ENCODE assay signal across 10 cellular contexts in the genomic region with DNA sequence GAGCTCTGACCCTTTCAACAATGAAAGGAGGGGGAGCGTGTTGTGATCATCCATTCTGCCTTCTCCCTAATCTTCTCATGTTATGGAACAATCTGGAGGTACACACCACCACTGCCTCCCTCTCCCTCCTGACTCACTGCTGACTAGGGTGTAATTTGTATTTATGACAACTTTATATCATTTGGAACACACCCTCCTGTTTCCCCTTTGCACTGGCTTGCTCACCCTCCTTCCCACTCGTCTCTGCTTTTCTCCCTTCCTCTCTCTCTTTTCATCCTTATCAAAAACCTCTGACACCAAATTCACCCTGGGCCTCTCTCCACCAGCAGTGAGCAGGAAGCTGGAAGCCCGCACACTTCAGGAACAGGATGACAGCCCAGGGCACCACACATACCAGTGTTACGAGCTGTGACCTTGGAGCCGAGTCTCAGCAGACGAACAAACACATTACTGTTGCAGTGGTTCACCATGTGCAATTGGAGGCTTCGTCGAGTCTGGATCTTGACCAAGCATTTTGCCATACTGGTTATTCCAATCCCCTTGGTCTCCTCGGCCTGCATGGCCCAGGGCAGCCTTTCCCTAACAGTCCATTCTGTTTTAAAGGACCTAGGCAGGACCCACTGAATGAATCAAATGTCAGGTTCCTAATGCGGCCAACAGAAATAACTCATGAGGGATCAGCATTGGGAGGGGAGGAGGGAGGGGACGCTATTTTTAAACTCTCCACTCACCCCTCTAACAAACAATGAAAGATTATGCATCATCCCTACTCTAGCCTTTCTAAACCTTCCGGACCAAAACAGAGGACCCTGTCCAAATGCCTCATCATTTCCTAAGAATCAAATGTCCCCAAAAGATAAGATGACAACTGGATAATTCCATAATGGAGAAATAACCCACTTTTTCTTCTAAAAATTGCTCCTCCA.
DNase-seq lines count a peak whose midpoint lies in the region; ATAC-seq, FAIRE-seq and TF ChIP-seq lines count a peak whose summit lies in the region.
"Had no signal": no experiment of that assay in that cellular context is flagged by ENCODE, and none has a peak within 500 bp of the region (broad histone marks: within the 10 kb centered on the region; RNA-seq: fewer than 3 reads in every experiment).

No MANE protein-coding gene starts in this region.

- peak; percentile 46 to 74 (median 56) for ATAC-seq in right lobe of liver

- no peak overlapping the region for H3K4me3 ChIP-seq in right lobe of liver

- no peak overlapping the region for H3K27ac ChIP-seq in right lobe of liver

- TF ChIP-seq POLR2A in right lobe of liver (IDR thresholded peaks at IDR 0.05), result no peak

- 56% methylated on average over 12 of the region's 12 CpGs for WGBS in right lobe of liver (ENCODE audit: insufficient coverage, low coverage, low lambda C conversion rate, missing lambda C conversion rate)

- DNase-seq in NCI-H226 (peak; percentile 90), endothelial cell (ENCODE audit: low spot score) (peak; percentile 25), right lobe of liver (no peak), urothelium cell line (ENCODE audit: low spot score) (peak; percentile 30), T1000 (lab: John Stamatoyannopoulos, UW) (no peak), cerebellar cortex (ENCODE audit: low spot score) (no peak), T-helper 9 cell (no peak)
- DNase-seq: activated CD4-positive, alpha-beta T cell treated with anti-CD3 and anti-CD28 coated beads for 48 hours; head of caudate nucleus had no signal

- H3K4me3 Mint-ChIP-seq in endothelial cell (ENCODE audit: unreplicated experiment), result no peak overlapping the region

- FAIRE-seq in urothelium cell line (lab: Jason Lieb, UNC), result peak; percentile 27
- FAIRE-seq: G401.6 had no signal

- no peak for TF ChIP-seq CTCF in endothelial cell (IDR thresholded peaks at IDR 0.05; ENCODE audit: unreplicated experiment)
- TF ChIP-seq CTCF in right lobe of liver (IDR thresholded peaks at IDR 0.05), result no peak

- intact Hi-C loops in right lobe of liver (cut with DNase I), result no loop called here

- H3K36me3 ChIP-seq in right lobe of liver, result no peaks in the 10 kb centered on the region

- H3K9me3 ChIP-seq in right lobe of liver, result no peaks in the 10 kb centered on the region

- H3K9me3 Mint-ChIP-seq in endothelial cell (ENCODE audit: unreplicated experiment), result no peaks in the 10 kb centered on the region

- H3K27me3 Mint-ChIP-seq in endothelial cell (ENCODE audit: unreplicated experiment), result no peaks in the 10 kb centered on the region

- no peaks in the 10 kb centered on the region for H3K4me1 ChIP-seq in right lobe of liver

- H3K27ac Mint-ChIP-seq in endothelial cell (ENCODE audit: unreplicated experiment), result peak overlapping the region; percentile 33

- H3K4me1 Mint-ChIP-seq in endothelial cell (ENCODE audit: unreplicated experiment), result peaks cover 13% of the 10 kb centered on the region

- H3K36me3 Mint-ChIP-seq in endothelial cell (ENCODE audit: low read depth, unreplicated experiment), result no peaks in the 10 kb centered on the region

- no peaks in the 10 kb centered on the region for H3K27me3 ChIP-seq in right lobe of liver

Comparison
In these comparisons a context has a peak if more than half of its experiments do, and no peak if none do; other contexts are left out.
1. DNase-seq: peak in NCI-H226 (single experiment), endothelial cell (single experiment) and urothelium cell line (single experiment); none in right lobe of liver (0 of 3), T1000 (single experiment), cerebellar cortex (single experiment) and T-helper 9 cell (single experiment).